In genomic region chr20:658202-658601, GRCh38 we compare ENCODE assay signal across 2 cellular contexts.
TF ChIP-seq lines count a peak whose summit lies in the region.

No MANE protein-coding gene starts in this region.

TF ChIP-seq in SK-N-SH, 30 proteins besides CTCF, POLR2A, EP300 and RAD21 (continued from another document):
- TF ChIP-seq, protein P1, sequence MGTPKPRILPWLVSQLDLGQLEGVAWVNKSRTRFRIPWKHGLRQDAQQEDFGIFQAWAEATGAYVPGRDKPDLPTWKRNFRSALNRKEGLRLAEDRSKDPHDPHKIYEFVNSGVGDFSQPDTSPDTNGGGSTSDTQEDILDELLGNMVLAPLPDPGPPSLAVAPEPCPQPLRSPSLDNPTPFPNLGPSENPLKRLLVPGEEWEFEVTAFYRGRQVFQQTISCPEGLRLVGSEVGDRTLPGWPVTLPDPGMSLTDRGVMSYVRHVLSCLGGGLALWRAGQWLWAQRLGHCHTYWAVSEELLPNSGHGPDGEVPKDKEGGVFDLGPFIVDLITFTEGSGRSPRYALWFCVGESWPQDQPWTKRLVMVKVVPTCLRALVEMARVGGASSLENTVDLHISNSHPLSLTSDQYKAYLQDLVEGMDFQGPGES (IDR thresholded peaks at IDR 0.05; ENCODE audit: low read depth, low read length) = no peak
- TF ChIP-seq JUND (IDR thresholded peaks at IDR 0.05) (no peak), FOSL2 (IDR thresholded peaks at IDR 0.05; ENCODE audit: borderline replicate concordance, low read depth) (no peak), RFX5 (IDR thresholded peaks at IDR 0.05; ENCODE audit: low read length) (no peak), YY1 (IDR thresholded peaks at IDR 0.05; ENCODE audit: low read depth) (no peak), MXI1 (IDR thresholded peaks at IDR 0.05; ENCODE audit: low read depth, low read length) (no peak), FOXM1 (IDR thresholded peaks at IDR 0.05; ENCODE audit: low read depth) (no peak), SMC3 (IDR thresholded peaks at IDR 0.05; ENCODE audit: low read depth, low read length) (no peak), TAF1 (IDR thresholded peaks at IDR 0.05; ENCODE audit: borderline replicate concordance, low read depth, low read length) (no peak), SIN3A (IDR thresholded peaks at IDR 0.05; ENCODE audit: borderline replicate concordance, low read depth, low read length) (no peak), GABPA (IDR thresholded peaks at IDR 0.05; ENCODE audit: low read depth) (no peak)
- TF ChIP-seq, protein P2, sequence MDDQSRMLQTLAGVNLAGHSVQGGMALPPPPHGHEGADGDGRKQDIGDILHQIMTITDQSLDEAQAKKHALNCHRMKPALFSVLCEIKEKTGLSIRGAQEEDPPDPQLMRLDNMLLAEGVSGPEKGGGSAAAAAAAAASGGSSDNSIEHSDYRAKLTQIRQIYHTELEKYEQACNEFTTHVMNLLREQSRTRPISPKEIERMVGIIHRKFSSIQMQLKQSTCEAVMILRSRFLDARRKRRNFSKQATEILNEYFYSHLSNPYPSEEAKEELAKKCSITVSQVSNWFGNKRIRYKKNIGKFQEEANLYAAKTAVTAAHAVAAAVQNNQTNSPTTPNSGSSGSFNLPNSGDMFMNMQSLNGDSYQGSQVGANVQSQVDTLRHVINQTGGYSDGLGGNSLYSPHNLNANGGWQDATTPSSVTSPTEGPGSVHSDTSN (IDR thresholded peaks at IDR 0.05) = no peak

TF ChIP-seq in SK-N-SH treated with all-trans-retinoic acid at 6 μM for 48 hours, 23 proteins besides CTCF, POLR2A, EP300 and RAD21 (continued from another document):
- TF ChIP-seq, protein P3, sequence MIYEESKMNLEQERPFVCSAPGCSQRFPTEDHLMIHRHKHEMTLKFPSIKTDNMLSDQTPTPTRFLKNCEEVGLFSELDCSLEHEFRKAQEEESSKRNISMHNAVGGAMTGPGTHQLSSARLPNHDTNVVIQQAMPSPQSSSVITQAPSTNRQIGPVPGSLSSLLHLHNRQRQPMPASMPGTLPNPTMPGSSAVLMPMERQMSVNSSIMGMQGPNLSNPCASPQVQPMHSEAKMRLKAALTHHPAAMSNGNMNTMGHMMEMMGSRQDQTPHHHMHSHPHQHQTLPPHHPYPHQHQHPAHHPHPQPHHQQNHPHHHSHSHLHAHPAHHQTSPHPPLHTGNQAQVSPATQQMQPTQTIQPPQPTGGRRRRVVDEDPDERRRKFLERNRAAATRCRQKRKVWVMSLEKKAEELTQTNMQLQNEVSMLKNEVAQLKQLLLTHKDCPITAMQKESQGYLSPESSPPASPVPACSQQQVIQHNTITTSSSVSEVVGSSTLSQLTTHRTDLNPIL (CRISPR knock-in tag; IDR thresholded peaks at IDR 0.05; ENCODE audit: low read depth) = no peak
- TF ChIP-seq OSR1 (CRISPR knock-in tag; IDR thresholded peaks at IDR 0.05) (no peak), BACH2 (CRISPR knock-in tag; IDR thresholded peaks at IDR 0.05; ENCODE audit: borderline replicate concordance) (no peak), ZNF70 (CRISPR knock-in tag; IDR thresholded peaks at IDR 0.05) (no peak), ZC3H10 (CRISPR knock-in tag; IDR thresholded peaks at IDR 0.05) (no peak), SNAI2 (CRISPR knock-in tag; IDR thresholded peaks at IDR 0.05) (no peak), ZFP3 (CRISPR knock-in tag; IDR thresholded peaks at IDR 0.05) (no peak), TCF4 (CRISPR knock-in tag; IDR thresholded peaks at IDR 0.05; ENCODE audit: borderline replicate concordance) (no peak)
- TF ChIP-seq, protein P4, sequence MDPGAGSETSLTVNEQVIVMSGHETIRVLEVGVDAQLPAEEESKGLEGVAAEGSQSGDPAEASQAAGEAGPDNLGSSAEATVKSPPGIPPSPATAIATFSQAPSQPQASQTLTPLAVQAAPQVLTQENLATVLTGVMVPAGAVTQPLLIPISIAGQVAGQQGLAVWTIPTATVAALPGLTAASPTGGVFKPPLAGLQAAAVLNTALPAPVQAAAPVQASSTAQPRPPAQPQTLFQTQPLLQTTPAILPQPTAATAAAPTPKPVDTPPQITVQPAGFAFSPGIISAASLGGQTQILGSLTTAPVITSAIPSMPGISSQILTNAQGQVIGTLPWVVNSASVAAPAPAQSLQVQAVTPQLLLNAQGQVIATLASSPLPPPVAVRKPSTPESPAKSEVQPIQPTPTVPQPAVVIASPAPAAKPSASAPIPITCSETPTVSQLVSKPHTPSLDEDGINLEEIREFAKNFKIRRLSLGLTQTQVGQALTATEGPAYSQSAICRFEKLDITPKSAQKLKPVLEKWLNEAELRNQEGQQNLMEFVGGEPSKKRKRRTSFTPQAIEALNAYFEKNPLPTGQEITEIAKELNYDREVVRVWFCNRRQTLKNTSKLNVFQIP (CRISPR knock-in tag; IDR thresholded peaks at IDR 0.05; ENCODE audit: borderline replicate concordance, low read depth) = no peak
- TF ChIP-seq, protein P5, sequence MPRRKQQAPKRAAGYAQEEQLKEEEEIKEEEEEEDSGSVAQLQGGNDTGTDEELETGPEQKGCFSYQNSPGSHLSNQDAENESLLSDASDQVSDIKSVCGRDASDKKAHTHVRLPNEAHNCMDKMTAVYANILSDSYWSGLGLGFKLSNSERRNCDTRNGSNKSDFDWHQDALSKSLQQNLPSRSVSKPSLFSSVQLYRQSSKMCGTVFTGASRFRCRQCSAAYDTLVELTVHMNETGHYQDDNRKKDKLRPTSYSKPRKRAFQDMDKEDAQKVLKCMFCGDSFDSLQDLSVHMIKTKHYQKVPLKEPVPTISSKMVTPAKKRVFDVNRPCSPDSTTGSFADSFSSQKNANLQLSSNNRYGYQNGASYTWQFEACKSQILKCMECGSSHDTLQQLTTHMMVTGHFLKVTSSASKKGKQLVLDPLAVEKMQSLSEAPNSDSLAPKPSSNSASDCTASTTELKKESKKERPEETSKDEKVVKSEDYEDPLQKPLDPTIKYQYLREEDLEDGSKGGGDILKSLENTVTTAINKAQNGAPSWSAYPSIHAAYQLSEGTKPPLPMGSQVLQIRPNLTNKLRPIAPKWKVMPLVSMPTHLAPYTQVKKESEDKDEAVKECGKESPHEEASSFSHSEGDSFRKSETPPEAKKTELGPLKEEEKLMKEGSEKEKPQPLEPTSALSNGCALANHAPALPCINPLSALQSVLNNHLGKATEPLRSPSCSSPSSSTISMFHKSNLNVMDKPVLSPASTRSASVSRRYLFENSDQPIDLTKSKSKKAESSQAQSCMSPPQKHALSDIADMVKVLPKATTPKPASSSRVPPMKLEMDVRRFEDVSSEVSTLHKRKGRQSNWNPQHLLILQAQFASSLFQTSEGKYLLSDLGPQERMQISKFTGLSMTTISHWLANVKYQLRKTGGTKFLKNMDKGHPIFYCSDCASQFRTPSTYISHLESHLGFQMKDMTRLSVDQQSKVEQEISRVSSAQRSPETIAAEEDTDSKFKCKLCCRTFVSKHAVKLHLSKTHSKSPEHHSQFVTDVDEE (CRISPR knock-in tag; IDR thresholded peaks at IDR 0.05) = no peak
- TF ChIP-seq, protein P6, sequence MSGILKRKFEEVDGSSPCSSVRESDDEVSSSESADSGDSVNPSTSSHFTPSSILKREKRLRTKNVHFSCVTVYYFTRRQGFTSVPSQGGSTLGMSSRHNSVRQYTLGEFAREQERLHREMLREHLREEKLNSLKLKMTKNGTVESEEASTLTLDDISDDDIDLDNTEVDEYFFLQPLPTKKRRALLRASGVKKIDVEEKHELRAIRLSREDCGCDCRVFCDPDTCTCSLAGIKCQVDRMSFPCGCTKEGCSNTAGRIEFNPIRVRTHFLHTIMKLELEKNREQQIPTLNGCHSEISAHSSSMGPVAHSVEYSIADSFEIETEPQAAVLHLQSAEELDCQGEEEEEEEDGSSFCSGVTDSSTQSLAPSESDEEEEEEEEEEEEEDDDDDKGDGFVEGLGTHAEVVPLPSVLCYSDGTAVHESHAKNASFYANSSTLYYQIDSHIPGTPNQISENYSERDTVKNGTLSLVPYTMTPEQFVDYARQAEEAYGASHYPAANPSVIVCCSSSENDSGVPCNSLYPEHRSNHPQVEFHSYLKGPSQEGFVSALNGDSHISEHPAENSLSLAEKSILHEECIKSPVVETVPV (CRISPR knock-in tag; IDR thresholded peaks at IDR 0.05) = no peak
